3 cellular contexts compared by ENCODE assay signal in the genomic region with DNA sequence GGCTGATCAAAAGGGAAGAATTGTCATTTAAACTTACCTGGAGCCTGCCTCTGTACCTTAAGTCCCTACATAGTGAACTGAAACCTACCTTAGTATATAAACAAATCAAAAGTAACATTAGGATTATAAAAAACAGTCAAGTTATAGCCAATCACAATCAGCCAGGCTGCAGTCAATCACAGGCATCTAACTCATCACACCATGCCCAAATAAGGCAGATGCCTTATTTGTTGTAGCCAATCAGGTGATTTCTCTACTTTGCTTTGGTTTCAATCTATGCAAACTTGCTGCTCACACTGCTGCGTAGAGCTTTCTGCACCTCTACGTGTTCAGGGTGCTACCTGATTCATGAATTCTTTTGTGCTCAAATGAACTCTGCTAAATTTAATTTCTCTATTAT.
TF ChIP-seq lines count a peak whose summit lies in the region.

No MANE protein-coding gene starts in this region.

TF ChIP-seq in HCT116, 20 proteins besides CTCF, POLR2A, EP300 and RAD21:
- TF ChIP-seq SRF (IDR thresholded peaks at IDR 0.05; ENCODE audit: low read depth) (0 out of 2 replicates have a peak, but pooled peaks have one; percentile 27), FOSL1 (IDR thresholded peaks at IDR 0.05; ENCODE audit: low read depth) (no peak)
- TF ChIP-seq, protein P1, sequence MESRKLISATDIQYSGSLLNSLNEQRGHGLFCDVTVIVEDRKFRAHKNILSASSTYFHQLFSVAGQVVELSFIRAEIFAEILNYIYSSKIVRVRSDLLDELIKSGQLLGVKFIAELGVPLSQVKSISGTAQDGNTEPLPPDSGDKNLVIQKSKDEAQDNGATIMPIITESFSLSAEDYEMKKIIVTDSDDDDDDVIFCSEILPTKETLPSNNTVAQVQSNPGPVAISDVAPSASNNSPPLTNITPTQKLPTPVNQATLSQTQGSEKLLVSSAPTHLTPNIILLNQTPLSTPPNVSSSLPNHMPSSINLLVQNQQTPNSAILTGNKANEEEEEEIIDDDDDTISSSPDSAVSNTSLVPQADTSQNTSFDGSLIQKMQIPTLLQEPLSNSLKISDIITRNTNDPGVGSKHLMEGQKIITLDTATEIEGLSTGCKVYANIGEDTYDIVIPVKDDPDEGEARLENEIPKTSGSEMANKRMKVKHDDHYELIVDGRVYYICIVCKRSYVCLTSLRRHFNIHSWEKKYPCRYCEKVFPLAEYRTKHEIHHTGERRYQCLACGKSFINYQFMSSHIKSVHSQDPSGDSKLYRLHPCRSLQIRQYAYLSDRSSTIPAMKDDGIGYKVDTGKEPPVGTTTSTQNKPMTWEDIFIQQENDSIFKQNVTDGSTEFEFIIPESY (IDR thresholded peaks at IDR 0.05; ENCODE audit: extremely low read depth, insufficient replicate concordance, low read length): no peak

TF ChIP-seq in H1, 55 proteins besides CTCF, POLR2A, EP300 and RAD21:
- TF ChIP-seq SRF (IDR thresholded peaks at IDR 0.05; ENCODE audit: low read depth, low read length) (peak; percentile 93), POLR2AphosphoS5 (IDR thresholded peaks at IDR 0.05; ENCODE audit: low read depth, low read length) (no peak)
TF ChIP-seq in H1: peak in this region for 1.

TF ChIP-seq in GM23338, 12 proteins besides CTCF, POLR2A, EP300 and RAD21:
- TF ChIP-seq, protein P2, sequence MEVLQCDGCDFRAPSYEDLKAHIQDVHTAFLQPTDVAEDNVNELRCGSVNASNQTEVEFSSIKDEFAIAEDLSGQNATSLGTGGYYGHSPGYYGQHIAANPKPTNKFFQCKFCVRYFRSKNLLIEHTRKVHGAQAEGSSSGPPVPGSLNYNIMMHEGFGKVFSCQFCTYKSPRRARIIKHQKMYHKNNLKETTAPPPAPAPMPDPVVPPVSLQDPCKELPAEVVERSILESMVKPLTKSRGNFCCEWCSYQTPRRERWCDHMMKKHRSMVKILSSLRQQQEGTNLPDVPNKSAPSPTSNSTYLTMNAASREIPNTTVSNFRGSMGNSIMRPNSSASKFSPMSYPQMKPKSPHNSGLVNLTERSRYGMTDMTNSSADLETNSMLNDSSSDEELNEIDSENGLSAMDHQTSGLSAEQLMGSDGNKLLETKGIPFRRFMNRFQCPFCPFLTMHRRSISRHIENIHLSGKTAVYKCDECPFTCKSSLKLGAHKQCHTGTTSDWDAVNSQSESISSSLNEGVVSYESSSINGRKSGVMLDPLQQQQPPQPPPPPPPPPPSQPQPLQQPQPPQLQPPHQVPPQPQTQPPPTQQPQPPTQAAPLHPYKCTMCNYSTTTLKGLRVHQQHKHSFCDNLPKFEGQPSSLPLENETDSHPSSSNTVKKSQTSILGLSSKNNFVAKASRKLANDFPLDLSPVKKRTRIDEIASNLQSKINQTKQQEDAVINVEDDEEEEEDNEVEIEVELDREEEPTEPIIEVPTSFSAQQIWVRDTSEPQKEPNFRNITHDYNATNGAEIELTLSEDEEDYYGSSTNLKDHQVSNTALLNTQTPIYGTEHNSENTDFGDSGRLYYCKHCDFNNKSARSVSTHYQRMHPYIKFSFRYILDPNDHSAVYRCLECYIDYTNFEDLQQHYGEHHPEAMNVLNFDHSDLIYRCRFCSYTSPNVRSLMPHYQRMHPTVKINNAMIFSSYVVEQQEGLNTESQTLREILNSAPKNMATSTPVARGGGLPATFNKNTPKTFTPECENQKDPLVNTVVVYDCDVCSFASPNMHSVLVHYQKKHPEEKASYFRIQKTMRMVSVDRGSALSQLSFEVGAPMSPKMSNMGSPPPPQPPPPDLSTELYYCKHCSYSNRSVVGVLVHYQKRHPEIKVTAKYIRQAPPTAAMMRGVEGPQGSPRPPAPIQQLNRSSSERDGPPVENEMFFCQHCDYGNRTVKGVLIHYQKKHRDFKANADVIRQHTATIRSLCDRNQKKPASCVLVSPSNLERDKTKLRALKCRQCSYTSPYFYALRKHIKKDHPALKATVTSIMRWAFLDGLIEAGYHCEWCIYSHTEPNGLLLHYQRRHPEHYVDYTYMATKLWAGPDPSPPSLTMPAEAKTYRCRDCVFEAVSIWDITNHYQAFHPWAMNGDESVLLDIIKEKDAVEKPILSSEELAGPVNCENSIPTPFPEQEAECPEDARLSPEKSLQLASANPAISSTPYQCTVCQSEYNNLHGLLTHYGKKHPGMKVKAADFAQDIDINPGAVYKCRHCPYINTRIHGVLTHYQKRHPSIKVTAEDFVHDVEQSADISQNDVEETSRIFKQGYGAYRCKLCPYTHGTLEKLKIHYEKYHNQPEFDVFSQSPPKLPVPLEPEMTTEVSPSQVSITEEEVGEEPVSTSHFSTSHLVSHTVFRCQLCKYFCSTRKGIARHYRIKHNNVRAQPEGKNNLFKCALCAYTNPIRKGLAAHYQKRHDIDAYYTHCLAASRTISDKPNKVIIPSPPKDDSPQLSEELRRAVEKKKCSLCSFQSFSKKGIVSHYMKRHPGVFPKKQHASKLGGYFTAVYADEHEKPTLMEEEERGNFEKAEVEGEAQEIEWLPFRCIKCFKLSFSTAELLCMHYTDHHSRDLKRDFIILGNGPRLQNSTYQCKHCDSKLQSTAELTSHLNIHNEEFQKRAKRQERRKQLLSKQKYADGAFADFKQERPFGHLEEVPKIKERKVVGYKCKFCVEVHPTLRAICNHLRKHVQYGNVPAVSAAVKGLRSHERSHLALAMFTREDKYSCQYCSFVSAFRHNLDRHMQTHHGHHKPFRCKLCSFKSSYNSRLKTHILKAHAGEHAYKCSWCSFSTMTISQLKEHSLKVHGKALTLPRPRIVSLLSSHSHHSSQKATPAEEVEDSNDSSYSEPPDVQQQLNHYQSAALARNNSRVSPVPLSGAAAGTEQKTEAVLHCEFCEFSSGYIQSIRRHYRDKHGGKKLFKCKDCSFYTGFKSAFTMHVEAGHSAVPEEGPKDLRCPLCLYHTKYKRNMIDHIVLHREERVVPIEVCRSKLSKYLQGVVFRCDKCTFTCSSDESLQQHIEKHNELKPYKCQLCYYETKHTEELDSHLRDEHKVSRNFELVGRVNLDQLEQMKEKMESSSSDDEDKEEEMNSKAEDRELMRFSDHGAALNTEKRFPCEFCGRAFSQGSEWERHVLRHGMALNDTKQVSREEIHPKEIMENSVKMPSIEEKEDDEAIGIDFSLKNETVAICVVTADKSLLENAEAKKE (CRISPR knock-in tag; IDR thresholded peaks at IDR 0.05): no peak
- TF ChIP-seq, protein P3, sequence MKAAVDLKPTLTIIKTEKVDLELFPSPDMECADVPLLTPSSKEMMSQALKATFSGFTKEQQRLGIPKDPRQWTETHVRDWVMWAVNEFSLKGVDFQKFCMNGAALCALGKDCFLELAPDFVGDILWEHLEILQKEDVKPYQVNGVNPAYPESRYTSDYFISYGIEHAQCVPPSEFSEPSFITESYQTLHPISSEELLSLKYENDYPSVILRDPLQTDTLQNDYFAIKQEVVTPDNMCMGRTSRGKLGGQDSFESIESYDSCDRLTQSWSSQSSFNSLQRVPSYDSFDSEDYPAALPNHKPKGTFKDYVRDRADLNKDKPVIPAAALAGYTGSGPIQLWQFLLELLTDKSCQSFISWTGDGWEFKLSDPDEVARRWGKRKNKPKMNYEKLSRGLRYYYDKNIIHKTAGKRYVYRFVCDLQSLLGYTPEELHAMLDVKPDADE (IDR thresholded peaks at IDR 0.05): no peak
